In the genomic region with DNA sequence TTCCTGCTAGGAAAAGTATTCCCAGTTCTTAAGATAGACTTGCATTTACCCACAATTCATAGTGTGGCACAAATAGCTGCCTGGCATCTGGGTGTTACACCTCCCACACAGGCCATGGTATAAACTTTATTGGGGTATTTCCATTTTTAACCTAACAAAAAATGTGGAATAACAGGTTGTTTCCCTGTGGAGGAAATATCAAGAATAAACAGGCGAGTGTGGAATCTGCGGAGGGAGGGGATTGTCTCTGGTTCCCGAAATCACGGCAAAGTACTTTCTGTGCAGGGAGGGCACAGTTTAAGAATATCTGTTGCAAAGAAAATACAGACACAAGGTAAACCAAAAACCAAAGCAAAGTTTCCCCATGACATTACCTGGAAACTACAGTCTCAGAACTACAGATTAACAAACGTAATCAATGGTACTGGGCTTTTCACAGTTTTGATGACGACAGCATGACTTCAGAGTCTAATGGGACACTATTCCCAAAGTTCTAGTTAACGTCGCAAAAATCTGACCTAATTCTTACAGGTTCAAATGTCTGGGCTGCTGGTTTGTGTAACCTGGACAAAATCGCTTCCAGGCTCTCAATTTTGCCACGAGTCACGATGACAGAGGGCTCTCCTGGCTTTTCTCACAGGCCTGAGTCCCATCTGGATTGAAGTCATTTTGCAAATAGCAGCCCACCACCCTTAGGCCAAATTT, we compare ENCODE assay signal across 8 cellular contexts. TPM values are rescaled to one million over a fixed set of nuclear protein-coding genes. Genes with fewer than 3 reads are reported as not detected.
DNase-seq lines count a peak whose midpoint lies in the region; ATAC-seq and TF ChIP-seq lines count a peak whose summit lies in the region.

No MANE protein-coding gene starts in this region.

- H3K36me3 ChIP-seq in HUES48 (ENCODE audit: control insufficient read depth, insufficient read depth, low read length) (peaks cover 8% of the 10 kb centered on the region; the same call in 1 of the 2 replicates), mammary epithelial cell (ENCODE audit: insufficient read depth, low read length) (no peaks in the 10 kb centered on the region)

- in situ Hi-C loops in mammary epithelial cell (cut with MboI; ENCODE audit: low sequenced_read_pairs in 2 of 2) = no loop called here

- H3K4me3 ChIP-seq in HUES48 (ENCODE audit: low read depth, low read length) (peak overlapping the region; percentile 100), mammary epithelial cell (replicated peaks in 1 of 3; ENCODE audit: insufficient read depth in 1 of 3, low read depth in 2 of 3, low read length in 3 of 3) (peak overlapping the region; percentile 87 to 99 (median 96))

- intact Hi-C loops in mammary epithelial cell (cut with micrococcal nuclease) = loop anchor here (5.0 kb wide), 1 partner anchor 35 kb away; no protein-coding TSS in a partner anchor

- dilution Hi-C loops in mammary epithelial cell (cut with HindIII; ENCODE audit: low sequenced_read_pairs) = no loop called here

- BruUV-seq in mammary epithelial cell (replicated peaks; lab: Mats Ljungman, UMichigan) = no TSS peak

- peaks cover 3% of the 10 kb centered on the region for H3K36me3 Mint-ChIP-seq in mesothelial cell of epicardium

- under 1% methylated on average over 11 of the region's 11 CpGs for WGBS in mammary epithelial cell (ENCODE audit: low coverage, missing lambda C conversion rate)

- H3K9me3 ChIP-seq in HUES48 (ENCODE audit: control insufficient read depth, insufficient read depth, low read length) (no peaks in the 10 kb centered on the region), mammary epithelial cell (replicated peaks; ENCODE audit: insufficient read depth, low read length) (no peaks in the 10 kb centered on the region)

- peak overlapping the region; percentile 98 for H3K9ac ChIP-seq in HUES48 (ENCODE audit: low read depth, low read length)
- peak overlapping the region; percentile 89 for H3K9ac ChIP-seq in mammary epithelial cell (ENCODE audit: insufficient read depth, low read length)

- no peaks in the 10 kb centered on the region for H3K27me3 Mint-ChIP-seq in mesothelial cell of epicardium (ENCODE audit: low read depth)

- H3K27ac ChIP-seq in 22Rv1 (peak overlapping the region; percentile 97), HUES48 (ENCODE audit: low read depth, low read length) (peak overlapping the region; percentile 98), mammary epithelial cell (ENCODE audit: insufficient read depth, low read depth, low read length) (peak overlapping the region; percentile 70)

- peak overlapping the region; percentile 88 for H3K4me3 Mint-ChIP-seq in mesothelial cell of epicardium

- DNase-seq in mammary epithelial cell (peak; percentile 14), mesothelial cell of epicardium (ENCODE audit: low spot score in 2 of 2, unreplicated experiment in 2 of 2) (no peak), germinal center (ENCODE audit: low spot score) (no peak), ecto neural progenitor cell (ENCODE audit: low spot score) (no peak)
- DNase-seq in central memory CD4-positive, alpha-beta T cell = no peak

- CTCF ChIA-PET in mammary epithelial cell (lab: Charles Lee; ENCODE audit: low non-redundant PET) = no interaction called here

- H3K4me2 ChIP-seq in mammary epithelial cell (ENCODE audit: insufficient read depth, low read depth, low read length) = peak overlapping the region; percentile 78

- TF ChIP-seq CTCF in 22Rv1 (IDR thresholded peaks at IDR 0.05) (no peak), mammary epithelial cell (conservative IDR thresholded peaks at IDR 0.05 in 1 of 2, IDR thresholded peaks at IDR 0.05 in 1 of 2; ENCODE audit: extremely low read depth in 1 of 2, insufficient read depth in 1 of 2, low read depth in 1 of 2, low read length in 2 of 2) (no peak), mesothelial cell of epicardium (IDR thresholded peaks at IDR 0.05; ENCODE audit: unreplicated experiment) (no peak)

- peaks cover 87% of the 10 kb centered on the region for H3K79me2 ChIP-seq in mammary epithelial cell (ENCODE audit: insufficient read depth, low read length)

- H2AFZ ChIP-seq in mammary epithelial cell (ENCODE audit: low read depth, low read length) = peak overlapping the region; percentile 89

- H3K4me1 Mint-ChIP-seq in mesothelial cell of epicardium = peaks cover 53% of the 10 kb centered on the region

- no peaks in the 10 kb centered on the region for H3K9me3 Mint-ChIP-seq in mesothelial cell of epicardium

- no peak for ATAC-seq in GM18502 (IDR thresholded peaks at IDR 0.05; ENCODE audit: poor library complexity, unreplicated experiment)

- H3K27me3 ChIP-seq in HUES48 (ENCODE audit: control insufficient read depth, insufficient read depth, low read length) (no peaks in the 10 kb centered on the region), mammary epithelial cell (ENCODE audit: insufficient read depth, low read length) (no peaks in the 10 kb centered on the region)

- H3K27ac Mint-ChIP-seq in mesothelial cell of epicardium = peak overlapping the region; percentile 92

- peaks cover 33% of the 10 kb centered on the region for H3K4me1 ChIP-seq in HUES48 (ENCODE audit: control insufficient read depth, insufficient read depth, low read length)
- H3K4me1 ChIP-seq in mammary epithelial cell (ENCODE audit: insufficient read depth, low read length) = peaks cover 39% of the 10 kb centered on the region

- peaks cover 13% of the 10 kb centered on the region for H4K20me1 ChIP-seq in mammary epithelial cell (ENCODE audit: insufficient read depth, low read length)

RNA-seq across cellular contexts. Expression of a gene that starts 1.4 kb away (rescaled TPM):
- total RNA-seq in mammary epithelial cell (100 to 1,000 TPM in 1 of 2 donors, 10 to 100 TPM in 1; 96.7 to 241 TPM), mesothelial cell of epicardium (107 to 109 TPM (median 108 TPM) in 3 replicates)
- 65.8 TPM for polyA plus RNA-seq in mammary epithelial cell
- polyA minus RNA-seq in mammary epithelial cell = 90.8 TPM

RNA-seq across cellular contexts. Expression of a gene that starts 58.6 kb away (rescaled TPM):
- 10 to 100 TPM; 39.9 to 43.8 TPM for total RNA-seq in mammary epithelial cell
- 47.6 TPM for polyA plus RNA-seq in mammary epithelial cell
- polyA minus RNA-seq in mammary epithelial cell = 36.5 TPM
- total RNA-seq in mesothelial cell of epicardium = 30.1 to 36.2 TPM (median 32.5 TPM) in 3 replicates

RNA-seq across cellular contexts. Expression of a gene that starts 58.8 kb away (rescaled TPM):
- total RNA-seq in mammary epithelial cell = 10 to 100 TPM; 64.5 to 93.9 TPM
- 92.4 TPM for polyA plus RNA-seq in mammary epithelial cell
- 108 TPM for polyA minus RNA-seq in mammary epithelial cell
- total RNA-seq in mesothelial cell of epicardium = 73.8 to 74.6 TPM (median 74.2 TPM) in 3 replicates
